26 cellular contexts compared by ENCODE assay signal in the genomic region with DNA sequence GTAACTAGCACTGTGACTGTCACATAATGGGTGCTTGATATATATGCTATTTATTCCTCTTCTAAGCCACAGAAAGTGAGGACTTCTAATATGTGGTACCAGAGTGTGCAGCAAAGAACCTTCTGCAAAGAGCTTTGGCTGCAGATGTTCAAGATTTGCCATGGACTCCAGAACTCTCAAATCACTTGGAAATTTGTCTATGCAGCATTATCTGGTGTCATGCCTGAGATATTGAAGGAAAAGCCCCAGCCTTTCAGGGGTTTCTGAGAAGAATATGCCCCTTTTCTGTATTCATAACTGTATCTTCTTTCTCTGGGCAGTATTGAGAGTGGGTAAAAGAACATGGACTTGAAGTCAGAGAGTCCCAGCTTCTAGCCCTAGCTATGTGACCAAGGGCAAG.
"Had no signal": no experiment of that assay in that cellular context is flagged by ENCODE, and none has a peak within 500 bp of the region (broad histone marks: within the 10 kb centered on the region; RNA-seq: fewer than 3 reads in every experiment).

No MANE protein-coding gene starts in this region.

- H3K4me1 Mint-ChIP-seq: memory B cell; stimulated activated effector memory CD8-positive, alpha-beta T cell treated with anti-CD3 and anti-CD28 coated beads, Interleukin-12 subunit alpha, Interleukin-12 subunit beta, amount 100 ng/mL, for 72 hours had no signal

- FAIRE-seq: pancreas, small intestine had no signal

- H3K4me1 ChIP-seq: pancreas had no signal

- H3K27me3 ChIP-seq: hepatocyte, pancreas, sigmoid colon, spleen, tibial nerve, uterus had no signal

- H3K4me3 Mint-ChIP-seq: memory B cell; naive thymus-derived CD4-positive, alpha-beta T cell; natural killer cell treated with Interleukin-12 subunit alpha and Interleukin-12 subunit beta and Interleukin-15 and Interleukin-18, amount 100 ng/mL, for 72 hours; stimulated activated effector memory CD8-positive, alpha-beta T cell treated with anti-CD3 and anti-CD28 coated beads, Interleukin-12 subunit alpha, Interleukin-12 subunit beta, amount 100 ng/mL, for 72 hours; stimulated activated naive CD8-positive, alpha-beta T cell treated with anti-CD3 and anti-CD28 coated beads, Interleukin-15, amount 100 ng/mL, for 72 hours; type B pancreatic cell had no signal

- H3K27ac ChIP-seq: hepatocyte, left ventricle myocardium inferior, pancreas, prostate gland, sigmoid colon, spleen, tibial nerve, uterus had no signal

- H3K9me3 Mint-ChIP-seq: memory B cell; naive thymus-derived CD4-positive, alpha-beta T cell; natural killer cell treated with Interleukin-12 subunit alpha and Interleukin-12 subunit beta and Interleukin-15 and Interleukin-18, amount 100 ng/mL, for 72 hours; stimulated activated effector memory CD8-positive, alpha-beta T cell treated with anti-CD3 and anti-CD28 coated beads, Interleukin-12 subunit alpha, Interleukin-12 subunit beta, amount 100 ng/mL, for 72 hours; stimulated activated naive CD8-positive, alpha-beta T cell treated with anti-CD3 and anti-CD28 coated beads, Interleukin-15, amount 100 ng/mL, for 72 hours; type B pancreatic cell had no signal

- H2AFZ ChIP-seq: hepatocyte had no signal

- DNase-seq: islet precursor cell; left ventricle myocardium inferior; midbrain; mucosa of descending colon; naive thymus-derived CD4-positive, alpha-beta T cell; nucleus accumbens; pancreas; posterior cingulate gyrus; retina; right cardiac atrium; sigmoid colon; small intestine; spleen; stimulated activated CD4-positive, alpha-beta T cell treated with anti-CD3 and anti-CD28 coated beads, Interleukin-4, amount 100 ng/mL, for 24 hours; stimulated activated naive CD4-positive, alpha-beta T cell treated with Interleukin-2 at 50 U/mL for 16 hours; stimulated activated naive CD8-positive, alpha-beta T cell treated with anti-CD3 and anti-CD28 coated beads, Interleukin-15, amount 100 ng/mL, for 72 hours; substantia nigra; uterus had no signal

- H3K36me3 Mint-ChIP-seq: memory B cell; naive thymus-derived CD4-positive, alpha-beta T cell; natural killer cell treated with Interleukin-12 subunit alpha and Interleukin-12 subunit beta and Interleukin-15 and Interleukin-18, amount 100 ng/mL, for 72 hours; stimulated activated effector memory CD8-positive, alpha-beta T cell treated with anti-CD3 and anti-CD28 coated beads, Interleukin-12 subunit alpha, Interleukin-12 subunit beta, amount 100 ng/mL, for 72 hours; type B pancreatic cell had no signal

- H3K27me3 Mint-ChIP-seq: memory B cell; natural killer cell treated with Interleukin-12 subunit alpha and Interleukin-12 subunit beta and Interleukin-15 and Interleukin-18, amount 100 ng/mL, for 72 hours; stimulated activated naive CD8-positive, alpha-beta T cell treated with anti-CD3 and anti-CD28 coated beads, Interleukin-15, amount 100 ng/mL, for 72 hours; type B pancreatic cell had no signal

- H3K27ac Mint-ChIP-seq: memory B cell; natural killer cell treated with Interleukin-12 subunit alpha and Interleukin-12 subunit beta and Interleukin-15 and Interleukin-18, amount 100 ng/mL, for 72 hours; stimulated activated effector memory CD8-positive, alpha-beta T cell treated with anti-CD3 and anti-CD28 coated beads, Interleukin-12 subunit alpha, Interleukin-12 subunit beta, amount 100 ng/mL, for 72 hours; stimulated activated naive CD8-positive, alpha-beta T cell treated with anti-CD3 and anti-CD28 coated beads, Interleukin-15, amount 100 ng/mL, for 72 hours; type B pancreatic cell had no signal

- H3K9me3 ChIP-seq: left ventricle myocardium inferior, pancreas, prostate gland, sigmoid colon, spleen, tibial nerve, uterus had no signal

- H3K4me3 ChIP-seq: hepatocyte, left ventricle myocardium inferior, lung, mucosa of descending colon, pancreas, prostate gland, sigmoid colon, spleen, tibial nerve, uterus had no signal

- H3K36me3 ChIP-seq: left ventricle myocardium inferior, pancreas, prostate gland, sigmoid colon, spleen, tibial nerve, uterus had no signal

- ATAC-seq: mucosa of descending colon; naive thymus-derived CD4-positive, alpha-beta T cell; natural killer cell treated with Interleukin-12 subunit alpha and Interleukin-12 subunit beta and Interleukin-15 and Interleukin-18, amount 100 ng/mL, for 72 hours; pancreas; right cardiac atrium; stimulated activated effector memory CD8-positive, alpha-beta T cell treated with anti-CD3 and anti-CD28 coated beads, Interleukin-12 subunit alpha, Interleukin-12 subunit beta, amount 100 ng/mL, for 72 hours; stimulated activated naive CD8-positive, alpha-beta T cell treated with anti-CD3 and anti-CD28 coated beads, Interleukin-15, amount 100 ng/mL, for 72 hours had no signal

- H3K4me2 ChIP-seq: hepatocyte had no signal
